ENCODE assay signal across 8 cellular contexts in genomic region chr12:58176296-58176869, GRCh38.
DNase-seq lines count a peak whose midpoint lies in the region; ATAC-seq and TF ChIP-seq lines count a peak whose summit lies in the region.

No MANE protein-coding gene starts in this region.

- peak overlapping the region; percentile 45; the same call in 1 of the 2 replicates for H2AFZ ChIP-seq in Loucy (ENCODE audit: low read length)

- DNase-seq in NCI-H446 (lab: John Stamatoyannopoulos, UW) (peak; percentile 4 to 11), NCI-H446 treated with DMSO at 0.1 percent for 48 hours (lab: John Stamatoyannopoulos, UW) (no peak), astrocyte of the spinal cord (ENCODE audit: low read depth, low spot score) (peak; percentile 33)
- no peak for DNase-seq in activated naive CD4-positive, alpha-beta T cell treated with anti-CD3 and anti-CD28 coated beads, Interleukin-2, amount 10 ng/mL, durations not matched to agents 7 days and 5 days
- DNase-seq in effector memory CD4-positive, alpha-beta T cell, result no peak

- no peak overlapping the region for H3K4me2 ChIP-seq in Loucy (ENCODE audit: low read depth, low read length, poor library complexity, severe bottlenecking)

- no peaks in the 10 kb centered on the region for H3K9me3 ChIP-seq in Loucy (ENCODE audit: insufficient read depth, low read depth, low read length)
- no peaks in the 10 kb centered on the region for H3K9me3 ChIP-seq in liver (ENCODE audit: control insufficient read depth in 4 of 4, low read length in 3 of 4)
- H3K9me3 ChIP-seq in effector memory CD4-positive, alpha-beta T cell (ENCODE audit: control insufficient read depth, low read length), result no peaks in the 10 kb centered on the region

- H3K27me3 ChIP-seq in Loucy (ENCODE audit: insufficient read depth, low read length, poor library complexity, severe bottlenecking) (no peaks in the 10 kb centered on the region), liver (ENCODE audit: control insufficient read depth in 4 of 4, insufficient read depth in 4 of 4, low read length in 3 of 4) (peaks cover 0 to 2% (median 0%) of the 10 kb centered on the region in 4 donors)
- peaks cover 1% of the 10 kb centered on the region for H3K27me3 ChIP-seq in effector memory CD4-positive, alpha-beta T cell (replicated peaks; ENCODE audit: control insufficient read depth, insufficient read depth, low read length, poor library complexity, severe bottlenecking)

- H3K4me1 ChIP-seq in Loucy (ENCODE audit: insufficient read depth, low read length, poor library complexity, severe bottlenecking) (no peaks in the 10 kb centered on the region), liver (ENCODE audit: control insufficient read depth in 4 of 4, insufficient read depth in 4 of 4, low read length in 3 of 4) (no peaks in the 10 kb centered on the region)
- H3K4me1 ChIP-seq in effector memory CD4-positive, alpha-beta T cell (ENCODE audit: control insufficient read depth, insufficient read depth, low read length, poor library complexity, severe bottlenecking), result no peaks in the 10 kb centered on the region

- H3K36me3 Mint-ChIP-seq in activated naive CD4-positive, alpha-beta T cell treated with anti-CD3 and anti-CD28 coated beads, Interleukin-2, amount 10 ng/mL, durations not matched to agents 7 days and 5 days, result no peaks in the 10 kb centered on the region

- WGBS in liver, result 30% methylated on average over 7 of the region's 7 CpGs

- CTCF ChIA-PET in activated naive CD4-positive, alpha-beta T cell treated with anti-CD3 and anti-CD28 coated beads, Interleukin-2, amount 10 ng/mL, durations not matched to agents 7 days and 5 days (lab: Charles Lee), result interaction anchor here (0.6 kb wide), 1 partner anchor 15 kb away, joined by 5 read pairs; no protein-coding TSS in a partner anchor

- ATAC-seq in GM19351 (IDR thresholded peaks at IDR 0.05; ENCODE audit: unreplicated experiment), result no peak

- H3K4me3 ChIP-seq in Loucy (ENCODE audit: low read length, poor library complexity, severe bottlenecking) (no peak overlapping the region), astrocyte of the spinal cord (ENCODE audit: low read depth, low read length) (no peak overlapping the region), liver (ENCODE audit: low read depth in 1 of 3, low read length in 3 of 3) (no peak overlapping the region)
- no peak overlapping the region for H3K4me3 ChIP-seq in effector memory CD4-positive, alpha-beta T cell (ENCODE audit: insufficient read depth, low read depth, low read length, poor library complexity, severe bottlenecking)

- no peaks in the 10 kb centered on the region for H3K9me3 Mint-ChIP-seq in activated naive CD4-positive, alpha-beta T cell treated with anti-CD3 and anti-CD28 coated beads, Interleukin-2, amount 10 ng/mL, durations not matched to agents 7 days and 5 days

- in situ Hi-C loops in astrocyte of the spinal cord (cut with HindIII; ENCODE audit: low sequenced_read_pairs), result no loop called here

- peaks cover 3% of the 10 kb centered on the region for H3K27me3 Mint-ChIP-seq in activated naive CD4-positive, alpha-beta T cell treated with anti-CD3 and anti-CD28 coated beads, Interleukin-2, amount 10 ng/mL, durations not matched to agents 7 days and 5 days

- H3K9me2 ChIP-seq in Loucy (replicated peaks; ENCODE audit: low read depth, low read length), result no peaks in the 10 kb centered on the region

- no peaks in the 10 kb centered on the region for H3K36me3 ChIP-seq in Loucy (ENCODE audit: insufficient read depth, low read length)
- H3K36me3 ChIP-seq in liver (ENCODE audit: control insufficient read depth in 4 of 4, insufficient read depth in 3 of 4, low read depth in 1 of 4, low read length in 3 of 4), result no peaks in the 10 kb centered on the region
- no peaks in the 10 kb centered on the region for H3K36me3 ChIP-seq in effector memory CD4-positive, alpha-beta T cell (ENCODE audit: control insufficient read depth, insufficient read depth, low read length)

- no peaks in the 10 kb centered on the region for H3K4me1 Mint-ChIP-seq in activated naive CD4-positive, alpha-beta T cell treated with anti-CD3 and anti-CD28 coated beads, Interleukin-2, amount 10 ng/mL, durations not matched to agents 7 days and 5 days

- H3K9ac ChIP-seq in Loucy (ENCODE audit: low read depth, low read length, poor library complexity, severe bottlenecking) (no peak overlapping the region), liver (ENCODE audit: low read depth in 1 of 2, low read length in 2 of 2) (no peak overlapping the region)

- TF ChIP-seq CTCF in Loucy (conservative IDR thresholded peaks at IDR 0.05; ENCODE audit: low read length) (peak; percentile 76), astrocyte of the spinal cord (IDR thresholded peaks at IDR 0.05; ENCODE audit: low read depth, low read length) (peak; percentile 61), liver (IDR thresholded peaks at IDR 0.05; ENCODE audit: low read depth, low read length, missing input control) (peak; percentile 43)

- H3K27ac Mint-ChIP-seq in activated naive CD4-positive, alpha-beta T cell treated with anti-CD3 and anti-CD28 coated beads, Interleukin-2, amount 10 ng/mL, durations not matched to agents 7 days and 5 days, result no peak overlapping the region

- H3K79me2 ChIP-seq in Loucy (ENCODE audit: insufficient read depth, low read length), result no peaks in the 10 kb centered on the region

- no peaks in the 10 kb centered on the region for H4K20me1 ChIP-seq in Loucy (ENCODE audit: insufficient read depth, low read length, poor library complexity, severe bottlenecking)

- peak; percentile 21 to 38 for TF ChIP-seq RAD21 in liver (IDR thresholded peaks at IDR 0.05)

- no peaks in the 10 kb centered on the region for H3F3A ChIP-seq in Loucy (ENCODE audit: low read depth)

- no peak overlapping the region for H3K4me3 Mint-ChIP-seq in activated naive CD4-positive, alpha-beta T cell treated with anti-CD3 and anti-CD28 coated beads, Interleukin-2, amount 10 ng/mL, durations not matched to agents 7 days and 5 days

- no peak overlapping the region for H3K27ac ChIP-seq in liver (ENCODE audit: low read depth in 1 of 2, low read length in 2 of 2)
- no peak overlapping the region for H3K27ac ChIP-seq in effector memory CD4-positive, alpha-beta T cell (ENCODE audit: insufficient read depth, low read length, poor library complexity, severe bottlenecking)

TF ChIP-seq in liver, 16 proteins besides CTCF, POLR2A, EP300 and RAD21:
- no peak for TF ChIP-seq ATF3 (IDR thresholded peaks at IDR 0.05)

Comparison
In these comparisons a context has a peak if more than half of its experiments do, and no peak if none do; other contexts are left out.
1. DNase-seq: peak in NCI-H446 (2 of 2) and astrocyte of the spinal cord (single experiment); none in NCI-H446 treated with DMSO at 0.1 percent for 48 hours (single experiment), activated naive CD4-positive, alpha-beta T cell treated with anti-CD3 and anti-CD28 coated beads, Interleukin-2, amount 10 ng/mL, durations not matched to agents 7 days and 5 days (single experiment) and effector memory CD4-positive, alpha-beta T cell (0 of 3).
2. Peak in every context shown above with its lines, with median percentiles within 50 percentile points of each other: CTCF ChIP-seq.